In genomic region chr1:209769171-209769904, GRCh38 we compare ENCODE assay signal across 9 cellular contexts. TPM values are rescaled to one million over a fixed set of nuclear protein-coding genes. Genes with fewer than 3 reads are reported as not detected.
A peak's percentile ranks its signal among the peaks of the same experiment; 100 is the strongest.
DNase-seq lines count a peak whose midpoint lies in the region; ATAC-seq and TF ChIP-seq lines count a peak whose summit lies in the region.
"Had no signal": no experiment of that assay in that cellular context is flagged by ENCODE, and none has a peak within 500 bp of the region (broad histone marks: within the 10 kb centered on the region; RNA-seq: fewer than 3 reads in every experiment).

No MANE protein-coding gene starts in this region.

- H3K9me3 ChIP-seq in CD8-positive, alpha-beta memory T cell (ENCODE audit: low read length): no peaks in the 10 kb centered on the region
- H3K9me3 ChIP-seq in Loucy (ENCODE audit: insufficient read depth, low read depth, low read length): no peaks in the 10 kb centered on the region
- H3K9me3 ChIP-seq in thyroid gland: no peaks in the 10 kb centered on the region
- no peaks in the 10 kb centered on the region for H3K9me3 ChIP-seq in Karpas-422 (ENCODE audit: low read length)

- peaks cover 0 to 48% (median 15%) of the 10 kb centered on the region in 3 donors for H3K36me3 Mint-ChIP-seq in CD8-positive, alpha-beta memory T cell
- no peaks in the 10 kb centered on the region for H3K36me3 Mint-ChIP-seq in osteocyte (ENCODE audit: unreplicated experiment)

- peak overlapping the region in 1 of 8 donors; percentile 94 for H3K27ac Mint-ChIP-seq in CD8-positive, alpha-beta memory T cell
- H3K27ac Mint-ChIP-seq in osteocyte (ENCODE audit: unreplicated experiment): no peak overlapping the region
- H3K27ac Mint-ChIP-seq: IgD-negative memory B cell had no signal

- H2AFZ ChIP-seq in Loucy (ENCODE audit: low read length) (no peak overlapping the region), Karpas-422 (ENCODE audit: low read length) (no peak overlapping the region)

- H4K20me1 ChIP-seq in Loucy (ENCODE audit: insufficient read depth, low read length, poor library complexity, severe bottlenecking): peaks cover 5% of the 10 kb centered on the region
- no peaks in the 10 kb centered on the region for H4K20me1 ChIP-seq in Karpas-422 (ENCODE audit: insufficient read depth, low read depth, low read length)

- H3K4me1 ChIP-seq in CD8-positive, alpha-beta memory T cell (ENCODE audit: insufficient read depth, low read length): peaks cover 76% of the 10 kb centered on the region
- H3K4me1 ChIP-seq in Loucy (ENCODE audit: insufficient read depth, low read length, poor library complexity, severe bottlenecking) (peaks cover 38% of the 10 kb centered on the region), thyroid gland (peaks cover 3 to 7% of the 10 kb centered on the region in 2 donors), Karpas-422 (ENCODE audit: low read length) (peaks cover under 1% of the 10 kb centered on the region)

- H3K27ac ChIP-seq in CD8-positive, alpha-beta memory T cell (ENCODE audit: low read depth, low read length): peak overlapping the region; percentile 81
- peak overlapping the region in 2 of 3 donors; percentile 3 to 43 for H3K27ac ChIP-seq in thyroid gland
- H3K27ac ChIP-seq in Karpas-422 (ENCODE audit: low read length): no peak overlapping the region

- no peak for TF ChIP-seq POLR2A in thyroid gland (IDR thresholded peaks at IDR 0.05)

- H3K4me1 Mint-ChIP-seq in CD8-positive, alpha-beta memory T cell: peaks cover 41 to 48% (median 42%) of the 10 kb centered on the region in 3 donors
- no peaks in the 10 kb centered on the region for H3K4me1 Mint-ChIP-seq in osteocyte (ENCODE audit: unreplicated experiment)

- POLR2A ChIA-PET in CD8-positive, alpha-beta memory T cell (lab: Charles Lee): interaction anchor here (0.5 to 3.1 kb wide), 9 partner anchors 9 to 1527 kb away, joined by 3 to 50 read pairs (median 8); partner anchors contain the start of genes C1orf74, IRF6 and TRAF3IP3

- DNase-seq in CD8-positive, alpha-beta memory T cell: peak; percentile 44 to 84 (median 77)
- peak; percentile 29 to 58 (median 54) for DNase-seq in activated CD8-positive, alpha-beta memory T cell treated with anti-CD3 and anti-CD28 coated beads for 48 hours (ENCODE audit: low read depth in 2 of 3, low spot score in 2 of 3)
- DNase-seq in osteocyte (ENCODE audit: extremely low spot score, unreplicated experiment) (peak; percentile 89), thyroid gland (peak; percentile 29 to 31), Karpas-422 (no peak)

- H3K4me2 ChIP-seq in Loucy (ENCODE audit: low read depth, low read length, poor library complexity, severe bottlenecking): peak overlapping the region; percentile 99
- H3K4me2 ChIP-seq in Karpas-422 (ENCODE audit: low read depth, low read length, poor library complexity, severe bottlenecking): no peak overlapping the region

- H3K27me3 Mint-ChIP-seq in CD8-positive, alpha-beta memory T cell: no peaks in the 10 kb centered on the region
- peaks cover 5% of the 10 kb centered on the region for H3K27me3 Mint-ChIP-seq in osteocyte (ENCODE audit: unreplicated experiment)
- H3K27me3 Mint-ChIP-seq: IgD-negative memory B cell had no signal

- CTCF ChIA-PET in CD8-positive, alpha-beta memory T cell (lab: Charles Lee): interaction anchor here (1.1 to 17.3 kb wide), 15 partner anchors 11 to 203 kb away, joined by 3 to 255 read pairs (median 4); partner anchors contain the start of genes C1orf74, IRF6, TRAF3IP3 and UTP25

- H3K36me3 ChIP-seq in CD8-positive, alpha-beta memory T cell (ENCODE audit: insufficient read depth, low read length): peaks cover 9% of the 10 kb centered on the region
- H3K36me3 ChIP-seq in Loucy (ENCODE audit: insufficient read depth, low read length): peaks cover 7% of the 10 kb centered on the region; the same call in 1 of the 2 replicates
- H3K36me3 ChIP-seq in thyroid gland: no peaks in the 10 kb centered on the region
- no peaks in the 10 kb centered on the region for H3K36me3 ChIP-seq in Karpas-422 (ENCODE audit: insufficient read depth, low read length)

- TF ChIP-seq CTCF in Loucy (conservative IDR thresholded peaks at IDR 0.05; ENCODE audit: low read length) (no peak), osteocyte (IDR thresholded peaks at IDR 0.05) (no peak), thyroid gland (IDR thresholded peaks at IDR 0.05) (no peak)

- H3K9me3 Mint-ChIP-seq in CD8-positive, alpha-beta memory T cell: no peaks in the 10 kb centered on the region
- no peaks in the 10 kb centered on the region for H3K9me3 Mint-ChIP-seq in osteocyte (ENCODE audit: unreplicated experiment)
- H3K9me3 Mint-ChIP-seq: IgD-negative memory B cell had no signal

- ATAC-seq in GM21576 (IDR thresholded peaks at IDR 0.05; ENCODE audit: unreplicated experiment) (peak; percentile 81), esophagus mucosa (peak; percentile 67)

- H3K9ac ChIP-seq in Loucy (ENCODE audit: low read depth, low read length, poor library complexity, severe bottlenecking) (peak overlapping the region; percentile 94), Karpas-422 (ENCODE audit: low read length) (no peak overlapping the region)

- H3K27me3 ChIP-seq in CD8-positive, alpha-beta memory T cell (ENCODE audit: insufficient read depth, low read length, poor library complexity, severe bottlenecking): no peaks in the 10 kb centered on the region
- H3K27me3 ChIP-seq in Loucy (ENCODE audit: insufficient read depth, low read length, poor library complexity, severe bottlenecking): no peaks in the 10 kb centered on the region
- no peaks in the 10 kb centered on the region for H3K27me3 ChIP-seq in thyroid gland
- no peaks in the 10 kb centered on the region for H3K27me3 ChIP-seq in Karpas-422 (ENCODE audit: low read length)

- intact Hi-C loops in thyroid gland (cut with DNase I): no loop called here

- peaks cover 25% of the 10 kb centered on the region for H3K79me2 ChIP-seq in Loucy (ENCODE audit: insufficient read depth, low read length)
- H3K79me2 ChIP-seq in Karpas-422 (ENCODE audit: low read length): no peaks in the 10 kb centered on the region

- H3F3A ChIP-seq in Loucy (ENCODE audit: low read depth): peaks cover 23% of the 10 kb centered on the region

- H3K4me3 Mint-ChIP-seq in CD8-positive, alpha-beta memory T cell: no peak overlapping the region
- H3K4me3 Mint-ChIP-seq in osteocyte (ENCODE audit: unreplicated experiment): peak overlapping the region; percentile 30
- H3K4me3 Mint-ChIP-seq: IgD-negative memory B cell had no signal

- peak overlapping the region; percentile 94 for H3K4me3 ChIP-seq in CD8-positive, alpha-beta memory T cell (ENCODE audit: low read length)
- peak overlapping the region; percentile 89 for H3K4me3 ChIP-seq in Loucy (ENCODE audit: low read length, poor library complexity, severe bottlenecking)
- H3K4me3 ChIP-seq in thyroid gland (replicated peaks in 1 of 3): peak overlapping the region in 1 of 3 donors; percentile 3
- H3K4me3 ChIP-seq in Karpas-422 (ENCODE audit: low read length): no peak overlapping the region

- 58 to 60% methylated on average over 13 of the region's 13 CpGs for WGBS in thyroid gland, 2 donors

- H3K9me2 ChIP-seq in Loucy (replicated peaks; ENCODE audit: low read depth, low read length) (no peaks in the 10 kb centered on the region), Karpas-422 (replicated peaks; ENCODE audit: insufficient read depth, low read length) (no peaks in the 10 kb centered on the region)

RNA-seq across cellular contexts. Expression of gene TRAF3IP3, which starts 13.5 kb away (rescaled TPM):
- total RNA-seq in CD8-positive, alpha-beta memory T cell: 100 to 1,000 TPM; 193 to 209 TPM
- polyA plus RNA-seq in CD8-positive, alpha-beta memory T cell: 414 TPM
- total RNA-seq in esophagus mucosa: 0.80 TPM
- total RNA-seq in osteocyte: not detected in 2 replicates
- total RNA-seq in thyroid gland: 1 to 10 TPM in 3 of 4 donors, under 1 TPM in 1; 0.93 to 2.8 (median 2.3) TPM
- 1.6 and 3.5 TPM in 2 replicates for total RNA-seq in Karpas-422 (2014; rRNA removed; shearing (Covaris generic); ENCODE audit: low replicate concordance)

RNA-seq across cellular contexts. Expression of gene C1orf74, which starts 15.0 kb away (rescaled TPM):
- total RNA-seq in CD8-positive, alpha-beta memory T cell: 1 to 10 TPM; 2.2 TPM
- 0.35 TPM for polyA plus RNA-seq in CD8-positive, alpha-beta memory T cell
- total RNA-seq in esophagus mucosa (6.3 TPM), osteocyte (1.6 TPM in 2 replicates), thyroid gland (1 to 10 TPM; 1.9 to 2.7 (median 2.3) TPM)
- 3.2 and 4.0 TPM in 2 replicates for total RNA-seq in Karpas-422 (2014; rRNA removed; shearing (Covaris generic); ENCODE audit: low replicate concordance)

RNA-seq across cellular contexts. Expression of gene IRF6, which starts 36.6 kb away (rescaled TPM):
- total RNA-seq in CD8-positive, alpha-beta memory T cell: 1 to 10 TPM; 1.2 TPM
- polyA plus RNA-seq in CD8-positive, alpha-beta memory T cell: 1.0 TPM
- total RNA-seq in esophagus mucosa: 159 TPM
- total RNA-seq in osteocyte: 0.13 TPM in 1 of 2 replicates, not detected in the other
- 10 to 100 TPM; 26.7 to 41.9 (median 32.7) TPM for total RNA-seq in thyroid gland
- 0.36 TPM in 1 of 2 replicates, not detected in the other for total RNA-seq in Karpas-422 (2014; rRNA removed; shearing (Covaris generic); ENCODE audit: low replicate concordance)

RNA-seq across cellular contexts. Expression of gene UTP25, which starts 58.4 kb away (rescaled TPM):
- total RNA-seq in CD8-positive, alpha-beta memory T cell: 10 to 100 TPM; 14.9 to 15.2 TPM
- polyA plus RNA-seq in CD8-positive, alpha-beta memory T cell: 4.9 TPM
- total RNA-seq in esophagus mucosa (4.9 TPM), osteocyte (7.1 and 7.3 TPM in 2 replicates), thyroid gland (10 to 100 TPM in 1 of 4 donors, 1 to 10 TPM in 3; 7.3 to 11.0 (median 7.8) TPM)
- 7.6 and 11.7 TPM in 2 replicates for total RNA-seq in Karpas-422 (2014; rRNA removed; shearing (Covaris generic); ENCODE audit: low replicate concordance)

Comparison
In these comparisons a context has a peak if more than half of its experiments do, and no peak if none do; other contexts are left out.
1. RNA of gene TRAF3IP3, which starts 13.5 kb away (total RNA-seq): 193 to 209 TPM in CD8-positive, alpha-beta memory T cell; 0.93 to 2.8 TPM in thyroid gland, 1.6 to 3.5 TPM in Karpas-422, 0.80 TPM in esophagus mucosa (single experiment) and not detected in osteocyte; every median in the first group is over 10 times any median in the second.
2. RNA of gene IRF6, which starts 36.6 kb away (total RNA-seq): 159 TPM in esophagus mucosa (single experiment) and 26.7 to 41.9 TPM in thyroid gland; 1.2 TPM in CD8-positive, alpha-beta memory T cell, 0.36 TPM in Karpas-422 and 0.13 TPM in osteocyte; every median in the first group is over 10 times any median in the second.